Comparison of ENCODE assay signal across 14 cellular contexts in genomic region chr7:44223362-44224114, GRCh38. TPM values are rescaled to one million over a fixed set of nuclear protein-coding genes. Genes with fewer than 3 reads are reported as not detected.
DNase-seq lines count a peak whose midpoint lies in the region; ATAC-seq and TF ChIP-seq lines count a peak whose summit lies in the region.
"Had no signal": no experiment of that assay in that cellular context is flagged by ENCODE, and none has a peak within 500 bp of the region (broad histone marks: within the 10 kb centered on the region; RNA-seq: fewer than 3 reads in every experiment).

No MANE protein-coding gene starts in this region.

- no peak for TF ChIP-seq POLR2A in spleen (IDR thresholded peaks at IDR 0.05)

- no peak for ATAC-seq in SK-N-SH treated with all-trans-retinoic acid at 6 μM for 48 hours
- ATAC-seq: A549 had no signal

- TF ChIP-seq CTCF in SK-N-SH (IDR thresholded peaks at IDR 0.05) = no peak
- TF ChIP-seq CTCF in WERI-Rb-1 (IDR thresholded peaks at IDR 0.05; ENCODE audit: low read depth, low read length) = no peak
- no peak for TF ChIP-seq CTCF in spleen (IDR thresholded peaks at IDR 0.05 in 8 of 11, conservative IDR thresholded peaks at IDR 0.05 in 3 of 11)

- H3K27ac ChIP-seq in SK-N-SH (ENCODE audit: low read depth in 2 of 2, low read length in 1 of 2) (peak overlapping the region in 1 of 2 experiments; percentile 50; a peak in 1 of 4 replicates), WERI-Rb-1 (peak overlapping the region; percentile 79), spleen (no peak overlapping the region)
- H3K27ac ChIP-seq: A549 had no signal

- POLR2A ChIA-PET in SK-N-SH (lab: Yijun Ruan, JAX) = interaction anchor here (1.7 kb wide), 1 partner anchor 11 kb away, joined by 5 read pairs; no protein-coding TSS in a partner anchor

- H3F3A ChIP-seq in SK-N-SH (replicated peaks; ENCODE audit: insufficient read depth) = no peaks in the 10 kb centered on the region

- H3K9me3 ChIP-seq in SK-N-SH = no peaks in the 10 kb centered on the region
- no peaks in the 10 kb centered on the region for H3K9me3 ChIP-seq in WERI-Rb-1 (ENCODE audit: severe bottlenecking)
- no peaks in the 10 kb centered on the region for H3K9me3 ChIP-seq in spleen
- H3K9me3 ChIP-seq: A549 had no signal

- CTCF ChIA-PET in SK-N-SH (lab: Yijun Ruan, JAX) = interaction anchor here (1.1 to 6.9 kb wide), 5 partner anchors 9 to 342 kb away, joined by 4 to 70 read pairs (median 7); no protein-coding TSS in a partner anchor

- H3K4me3 ChIP-seq in SK-N-SH (ENCODE audit: low read depth in 2 of 2, low read length in 1 of 2) = no peak overlapping the region
- H3K4me3 ChIP-seq in WERI-Rb-1 (ENCODE audit: low read depth, low read length) = no peak overlapping the region
- no peak overlapping the region for H3K4me3 ChIP-seq in spleen
- H3K4me3 ChIP-seq: A549 had no signal

- no peak overlapping the region for H3K9ac ChIP-seq in SK-N-SH

- no peak for TF ChIP-seq RAD21 in SK-N-SH (IDR thresholded peaks at IDR 0.05; ENCODE audit: low read length)

- H4K20me1 ChIP-seq in SK-N-SH (ENCODE audit: insufficient read depth) = no peaks in the 10 kb centered on the region

- 59% methylated on average over 6 of the region's 6 CpGs for WGBS in SK-N-SH (ENCODE audit: low lambda C conversion rate)
- 69 to 76% (median 74%) methylated on average over 6 of the region's 6 CpGs for WGBS in spleen, 5 donors

- no peak overlapping the region for H2AFZ ChIP-seq in SK-N-SH (ENCODE audit: low read depth)

- no peak for TF ChIP-seq EP300 in SK-N-SH (IDR thresholded peaks at IDR 0.05; ENCODE audit: borderline replicate concordance in 1 of 2, low read depth in 1 of 2, low read length in 1 of 2)

- intact Hi-C loops in spleen (cut with DNase I; ENCODE audit: low total_unique reads) = no loop called here

- H3K9me2 ChIP-seq in SK-N-SH = no peaks in the 10 kb centered on the region

- DNase-seq in SK-N-SH = peak; percentile 60
- DNase-seq in NCI-H2171 (lab: John Stamatoyannopoulos, UW) = peak; percentile 43
- DNase-seq in WERI-Rb-1 = no peak
- DNase-seq in spleen = peak; percentile 41
- DNase-seq in cerebellar nuclear complex (lab: John Stamatoyannopoulos, UW) = no peak
- DNase-seq in T-helper 1 cell = no peak
- DNase-seq in hypothalamus (lab: John Stamatoyannopoulos, UW) = no peak
- DNase-seq: H9, NCI-H2029 treated with DMSO at 0.1 percent for 48 hours, T-helper 9 cell had no signal

- H3K36me3 ChIP-seq in SK-N-SH (replicated peaks in 1 of 2; ENCODE audit: control insufficient read depth in 1 of 2, insufficient read depth in 2 of 2, low read length in 1 of 2) (no peaks in the 10 kb centered on the region), WERI-Rb-1 (peaks cover 18% of the 10 kb centered on the region), spleen (no peaks in the 10 kb centered on the region)

- peaks cover 0 to 37% of the 10 kb centered on the region in 2 experiments; a peak in 1 of 4 replicates for H3K4me1 ChIP-seq in SK-N-SH (ENCODE audit: control insufficient read depth in 1 of 2, insufficient read depth in 2 of 2, low read depth in 1 of 2, low read length in 1 of 2)
- no peaks in the 10 kb centered on the region for H3K4me1 ChIP-seq in spleen
- H3K4me1 ChIP-seq: A549 had no signal

- no peaks in the 10 kb centered on the region for H3K79me2 ChIP-seq in SK-N-SH (ENCODE audit: insufficient read depth)

- H3K27me3 ChIP-seq in SK-N-SH (ENCODE audit: insufficient read depth) (no peaks in the 10 kb centered on the region), WERI-Rb-1 (ENCODE audit: insufficient read depth, low read depth, severe bottlenecking) (no peaks in the 10 kb centered on the region), spleen (replicated peaks in 1 of 7) (peaks cover 0 to 26% (median 13%) of the 10 kb centered on the region in 7 donors)

- no peak overlapping the region for H3K4me2 ChIP-seq in SK-N-SH
- H3K4me2 ChIP-seq: A549 had no signal

TF ChIP-seq in SK-N-SH, 30 proteins besides CTCF, POLR2A, EP300 and RAD21:
- TF ChIP-seq CHD2 (IDR thresholded peaks at IDR 0.05; ENCODE audit: low read length, partially characterized antibody) (peak; percentile 43), MXI1 (IDR thresholded peaks at IDR 0.05; ENCODE audit: low read depth, low read length) (peak; percentile 63; the same call in 1 of the 2 replicates), IRF3 (IDR thresholded peaks at IDR 0.05; ENCODE audit: low read depth, low read length) (no peak)

TF ChIP-seq in SK-N-SH treated with all-trans-retinoic acid at 6 μM for 48 hours, 23 proteins besides CTCF, POLR2A, EP300 and RAD21:
- TF ChIP-seq TSHZ2 (CRISPR knock-in tag; IDR thresholded peaks at IDR 0.05) = no peak
- no peak for TF ChIP-seq OSR1 (CRISPR knock-in tag; IDR thresholded peaks at IDR 0.05)

RNA-seq across cellular contexts. Expression of gene YKT6, which starts 22.8 kb away (rescaled TPM):
- polyA plus RNA-seq in SK-N-SH (2012; rRNA removed) (170 and 213 TPM in 2 replicates), spleen (10 to 100 TPM; 26.9 to 49.0 (median 30.1) TPM)
- polyA plus RNA-seq in SK-N-SH (2012; cell fraction: cytosol; rRNA removed) = 121 and 165 TPM in 2 replicates
- polyA plus RNA-seq in SK-N-SH (2012; cell fraction: nucleus; rRNA removed) = 211 and 221 TPM in 2 replicates
- 10 to 100 TPM; 51.9 to 66.4 (median 56.6) TPM for total RNA-seq in spleen

RNA-seq across cellular contexts. Expression of gene GCK, which starts 34.3 kb away (rescaled TPM):
- 1.1 and 1.6 TPM in 2 replicates for polyA plus RNA-seq in SK-N-SH (2012; rRNA removed)
- 0.55 and 1.0 TPM in 2 replicates for polyA plus RNA-seq in SK-N-SH (2012; cell fraction: cytosol; rRNA removed)
- 0.83 and 1.1 TPM in 2 replicates for polyA plus RNA-seq in SK-N-SH (2012; cell fraction: nucleus; rRNA removed)
- 1 to 10 TPM in 1 of 7 donors, under 1 TPM in 3, not detected in 3; 0.29 to 1.6 (median 0.49) TPM for total RNA-seq in spleen
- polyA plus RNA-seq in spleen = 1 to 10 TPM in 2 of 3 donors, under 1 TPM in 1; 0.55 to 1.7 (median 1.2) TPM
- total RNA-seq: astrocyte, osteocyte had no signal

Comparison
In these comparisons a context has a peak if more than half of its experiments do, and no peak if none do; other contexts are left out.
1. DNase-seq: peak in SK-N-SH (single experiment), NCI-H2171 (single experiment) and spleen (single experiment); none in WERI-Rb-1 (single experiment), cerebellar nuclear complex (0 of 2), T-helper 1 cell (0 of 5) and hypothalamus (0 of 51).